In the genomic region with DNA sequence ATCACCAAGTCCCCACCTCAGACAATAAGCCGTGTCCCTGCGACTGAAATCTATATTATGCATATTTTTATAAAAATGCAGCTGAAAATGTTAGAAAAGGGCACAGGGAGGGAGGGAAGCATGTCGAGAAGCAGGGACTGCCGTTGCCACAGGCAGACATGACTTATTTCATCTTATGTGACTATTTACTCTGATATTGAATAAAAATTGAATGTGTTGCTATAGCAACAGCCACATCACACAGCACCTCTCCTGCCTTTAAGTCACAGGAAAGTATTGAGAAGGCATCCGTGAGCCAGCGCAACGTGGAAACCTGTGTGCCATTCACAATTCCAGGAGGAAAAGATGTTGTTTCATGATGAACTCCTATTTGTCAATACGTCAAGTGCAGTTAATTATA, we compare ENCODE assay signal across 18 cellular contexts.
DNase-seq lines count a peak whose midpoint lies in the region; ATAC-seq, FAIRE-seq and TF ChIP-seq lines count a peak whose summit lies in the region.
"Had no signal": no experiment of that assay in that cellular context is flagged by ENCODE, and none has a peak within 500 bp of the region (broad histone marks: within the 10 kb centered on the region; RNA-seq: fewer than 3 reads in every experiment).

No MANE protein-coding gene starts in this region.

- H3K27ac Mint-ChIP-seq in CD14-positive monocyte: no peak overlapping the region
- peak overlapping the region; percentile 74 for H3K27ac Mint-ChIP-seq in CD4-positive, alpha-beta T cell
- H3K27ac Mint-ChIP-seq: B cell had no signal

- H4K20me1 ChIP-seq in H1 (replicated peaks in 1 of 2; ENCODE audit: control insufficient read depth in 1 of 2, insufficient read depth in 2 of 2, low read length in 2 of 2) (no peaks in the 10 kb centered on the region), neural cell (ENCODE audit: insufficient read depth) (no peaks in the 10 kb centered on the region)
- H4K20me1 ChIP-seq: BLaER1 had no signal

- no peak overlapping the region for H3K14ac ChIP-seq in H1 (ENCODE audit: insufficient read length)

- no peak for TF ChIP-seq POLR2A in H1 (IDR thresholded peaks at IDR 0.05; ENCODE audit: control extremely low read depth in 1 of 2, low read depth in 2 of 2, low read length in 2 of 2)

- H4K8ac ChIP-seq in H1 (ENCODE audit: extremely low read depth, insufficient read depth, low read length): no peak overlapping the region

- H3K4me1 ChIP-seq in H1 (replicated peaks in 1 of 4; ENCODE audit: control insufficient read depth in 3 of 4, insufficient read depth in 4 of 4, low read length in 3 of 4): peaks cover 0 to 6% (median 3%) of the 10 kb centered on the region in 4 experiments; a peak in 3 of 7 replicates
- H3K4me1 ChIP-seq: Caco-2 had no signal

- H3K79me1 ChIP-seq in H1 (ENCODE audit: low read depth, low read length): no peaks in the 10 kb centered on the region

- H2AFZ ChIP-seq in H1 (ENCODE audit: low read length) (no peak overlapping the region), neural cell (ENCODE audit: low read depth, low read length) (no peak overlapping the region)

- H3K27me3 ChIP-seq in CD4-positive, alpha-beta T cell (ENCODE audit: control insufficient read depth, insufficient read depth, low read length): no peaks in the 10 kb centered on the region
- H3K27me3 ChIP-seq in H1 (replicated peaks in 1 of 4; ENCODE audit: control insufficient read depth in 3 of 4, extremely low read depth in 1 of 4, insufficient read depth in 3 of 4, low read length in 3 of 4): no peaks in the 10 kb centered on the region
- no peaks in the 10 kb centered on the region for H3K27me3 ChIP-seq in neural cell (ENCODE audit: insufficient read depth, low read depth, low read length)
- H3K27me3 ChIP-seq: BLaER1 had no signal

- H2BK15ac ChIP-seq in H1 (ENCODE audit: low read length): no peak overlapping the region

- no peak overlapping the region for H3K9ac ChIP-seq in H1 (replicated peaks in 1 of 4; ENCODE audit: extremely low read depth in 1 of 4, low read depth in 3 of 4, low read length in 3 of 4)
- H3K9ac ChIP-seq in neural cell (ENCODE audit: low read length): peak overlapping the region; percentile 58
- H3K9ac ChIP-seq: BLaER1 had no signal

- no peak overlapping the region for H3K4me3 ChIP-seq in H1 (ENCODE audit: extremely low read depth in 1 of 4, insufficient read depth in 2 of 4, low read depth in 3 of 4, low read length in 4 of 4)
- H3K4me3 ChIP-seq in neural cell (ENCODE audit: low read length): peak overlapping the region; percentile 45
- H3K4me3 ChIP-seq: BLaER1 had no signal

- H3K79me2 ChIP-seq in H1 (ENCODE audit: control insufficient read depth in 1 of 2, insufficient read depth in 2 of 2, low read length in 2 of 2) (no peaks in the 10 kb centered on the region), neural cell (replicated peaks; ENCODE audit: insufficient read depth, low read length) (no peaks in the 10 kb centered on the region)

- no peak overlapping the region for H3K4ac ChIP-seq in H1 (replicated peaks; ENCODE audit: insufficient read length, low read depth, low read length)

- H3K9me3 ChIP-seq in CD4-positive, alpha-beta T cell (ENCODE audit: control insufficient read depth, low read length): no peaks in the 10 kb centered on the region
- peaks cover 14 to 32% of the 10 kb centered on the region in 2 experiments for H3K9me3 ChIP-seq in H1 (ENCODE audit: insufficient read depth in 2 of 2, low read depth in 1 of 2, low read length in 1 of 2)
- H3K9me3 ChIP-seq in neural cell (ENCODE audit: low read length): no peaks in the 10 kb centered on the region
- H3K9me3 ChIP-seq: Caco-2 had no signal

- no peak overlapping the region for H3K56ac ChIP-seq in H1 (replicated peaks; ENCODE audit: insufficient read length, low read depth, low read length)

- no peak overlapping the region for H3K27ac ChIP-seq in CD4-positive, alpha-beta T cell (ENCODE audit: low read depth, low read length)
- H3K27ac ChIP-seq in H1 (ENCODE audit: low read depth, low read length): no peak overlapping the region
- H3K27ac ChIP-seq in neural cell (ENCODE audit: low read length): peak overlapping the region; percentile 85
- H3K27ac ChIP-seq: BLaER1, C4-2B had no signal

- no peak overlapping the region for H3K4me2 ChIP-seq in H1 (ENCODE audit: insufficient read depth in 1 of 2, low read depth in 2 of 2, low read length in 2 of 2)
- H3K4me2 ChIP-seq in neural cell (ENCODE audit: low read length): peak overlapping the region; percentile 9
- H3K4me2 ChIP-seq: BLaER1 had no signal

- H3K18ac ChIP-seq in H1 (ENCODE audit: extremely low read depth, low read length): no peak overlapping the region

- no peak overlapping the region for H4K5ac ChIP-seq in H1 (ENCODE audit: insufficient read length, low read depth, low read length)

- H3K23me2 ChIP-seq in H1 (ENCODE audit: low read depth, low read length): no peaks in the 10 kb centered on the region

- no peak overlapping the region for H4K91ac ChIP-seq in H1 (replicated peaks; ENCODE audit: insufficient read length, low read length)

- TF ChIP-seq RAD21 in H1 (IDR thresholded peaks at IDR 0.05 in 1 of 2, conservative IDR thresholded peaks at IDR 0.05 in 1 of 2; ENCODE audit: low read depth in 2 of 2, low read length in 2 of 2): no peak
- TF ChIP-seq RAD21 in neural cell (conservative IDR thresholded peaks at IDR 0.05): peak; percentile 48

- CTCF ChIA-PET in CD4-positive, alpha-beta T cell (lab: Charles Lee): no interaction called here
- CTCF ChIA-PET in H1 (lab: Charles Lee; ENCODE audit: partially characterized antibody): interaction anchor here (1.8 kb wide), 1 partner anchor 10 kb away, joined by 5 read pairs; no protein-coding TSS in a partner anchor

- TF ChIP-seq CTCF in CD14-positive monocyte (IDR thresholded peaks at IDR 0.05): no peak
- TF ChIP-seq CTCF in CD4-positive, alpha-beta T cell (IDR thresholded peaks at IDR 0.05): no peak
- TF ChIP-seq CTCF in H1 (IDR thresholded peaks at IDR 0.05; ENCODE audit: control extremely low read depth in 1 of 3, insufficient read depth in 1 of 3, low read depth in 1 of 3, low read length in 3 of 3): no peak
- TF ChIP-seq CTCF in neural cell (IDR thresholded peaks at IDR 0.05; ENCODE audit: poor library complexity, severe bottlenecking): no peak

- H2AK5ac ChIP-seq in H1 (ENCODE audit: low read depth, low read length): 0 out of 2 replicates have a peak overlapping the region, but pooled peaks have one; percentile 65

- FAIRE-seq in H1 (lab: Jason Lieb, UNC): no peak
- FAIRE-seq: G401.6, GM12892 had no signal

- DNase-seq in CD14-positive monocyte (ENCODE audit: low spot score) (peak; percentile 30), H1 (ENCODE audit: low read depth in 1 of 2, low spot score in 2 of 2) (no peak), occipital lobe (lab: John Stamatoyannopoulos, UW) (no peak)
- peak in 1 of 10 experiments; percentile 19 for DNase-seq in CD4-positive, alpha-beta T cell
- DNase-seq: Caco-2, DMS153, DND-41, GOT3, H7, HCEC 1CT had no signal

- H3K4me1 Mint-ChIP-seq in CD14-positive monocyte: no peaks in the 10 kb centered on the region
- H3K4me1 Mint-ChIP-seq in CD4-positive, alpha-beta T cell (ENCODE audit: low read depth): peaks cover 29% of the 10 kb centered on the region
- H3K4me1 Mint-ChIP-seq: B cell had no signal

- H3K36me3 Mint-ChIP-seq in CD14-positive monocyte: no peaks in the 10 kb centered on the region
- H3K36me3 Mint-ChIP-seq in CD4-positive, alpha-beta T cell (ENCODE audit: low read depth): no peaks in the 10 kb centered on the region
- H3K36me3 Mint-ChIP-seq: CD4-positive, alpha-beta memory T cell had no signal

- no peak overlapping the region for H2BK120ac ChIP-seq in H1 (replicated peaks; ENCODE audit: low read depth, low read length)

- H2BK12ac ChIP-seq in H1 (ENCODE audit: low read depth, low read length): no peak overlapping the region

- H3F3A ChIP-seq in neural cell (ENCODE audit: insufficient read depth, low read length, poor library complexity, severe bottlenecking): no peaks in the 10 kb centered on the region

- H3K9me3 Mint-ChIP-seq in CD14-positive monocyte: peaks cover 0 to 2% (median 2%) of the 10 kb centered on the region in 7 donors
- no peaks in the 10 kb centered on the region for H3K9me3 Mint-ChIP-seq in CD4-positive, alpha-beta T cell

- H3K4me3 Mint-ChIP-seq in CD14-positive monocyte: no peak overlapping the region
- no peak overlapping the region for H3K4me3 Mint-ChIP-seq in CD4-positive, alpha-beta T cell
- H3K4me3 Mint-ChIP-seq: B cell; CD4-positive, alpha-beta memory T cell had no signal

- WGBS in H1 (ENCODE audit: extremely low coverage in 1 of 2, insufficient coverage in 1 of 2, insufficient read length in 1 of 2, insufficient replicate concordance in 2 of 2, low coverage in 1 of 2, low lambda C conversion rate in 2 of 2, missing lambda C conversion rate in 1 of 2), 2 experiments: 78% methylated on average over 8 of the region's 8 CpGs; no CpG with 5 or more reads in 1 of the 2 experiments

- no peak overlapping the region for H2BK5ac ChIP-seq in H1 (ENCODE audit: low read depth, low read length)

- no peaks in the 10 kb centered on the region for H3K9me2 ChIP-seq in neural cell (ENCODE audit: insufficient read depth, low read length)

- intact Hi-C loops in CD14-positive monocyte (cut with micrococcal nuclease): no loop called here
- intact Hi-C loops in CD4-positive, alpha-beta T cell (cut with DNase I, micrococcal nuclease): no loop called here

- POLR2A ChIA-PET in CD4-positive, alpha-beta T cell (lab: Charles Lee): no interaction called here
- POLR2A ChIA-PET in H1 (lab: Charles Lee; ENCODE audit: partially characterized antibody): no interaction called here

- TF ChIP-seq EP300 in H1 (IDR thresholded peaks at IDR 0.05; ENCODE audit: borderline replicate concordance in 1 of 2, low read depth in 2 of 2, low read length in 2 of 2) (no peak), neural cell (conservative IDR thresholded peaks at IDR 0.05; ENCODE audit: poor library complexity, severe bottlenecking) (peak; percentile 85)

- no peak overlapping the region for H2BK20ac ChIP-seq in H1 (ENCODE audit: low read length)

- peak; percentile 26 for ATAC-seq in CD4-positive, alpha-beta T cell (ENCODE audit: poor library complexity)
- no peak for ATAC-seq in HG03354 (IDR thresholded peaks at IDR 0.05; ENCODE audit: poor library complexity, severe bottlenecking, unreplicated experiment)

- H3K23ac ChIP-seq in H1 (ENCODE audit: insufficient read length): no peak overlapping the region

- peaks cover 9 to 11% (median 10%) of the 10 kb centered on the region in 3 donors for H3K27me3 Mint-ChIP-seq in CD14-positive monocyte (ENCODE audit: low read depth in 3 of 3)
- no peaks in the 10 kb centered on the region for H3K27me3 Mint-ChIP-seq in CD4-positive, alpha-beta T cell

- no peaks in the 10 kb centered on the region for H3K36me3 ChIP-seq in H1 (ENCODE audit: control insufficient read depth in 2 of 4, insufficient read depth in 4 of 4, low read length in 3 of 4)
- no peaks in the 10 kb centered on the region for H3K36me3 ChIP-seq in neural cell (ENCODE audit: insufficient read depth, low read length)
- H3K36me3 ChIP-seq: BLaER1 had no signal

TF ChIP-seq in H1, 55 proteins besides CTCF, POLR2A, EP300 and RAD21 (continues in another document):
- no peak for TF ChIP-seq PHF8 (conservative IDR thresholded peaks at IDR 0.05; ENCODE audit: low read depth, low read length)
- TF ChIP-seq CEBPB (IDR thresholded peaks at IDR 0.05; ENCODE audit: low read depth, low read length): no peak

TF ChIP-seq in neural cell, 6 proteins besides CTCF, POLR2A, EP300 and RAD21 (continues in another document):
- TF ChIP-seq EZH2 (IDR thresholded peaks at IDR 0.05; ENCODE audit: borderline replicate concordance, insufficient read depth, low read length, poor library complexity, severe bottlenecking): no peak
